In the genomic region with DNA sequence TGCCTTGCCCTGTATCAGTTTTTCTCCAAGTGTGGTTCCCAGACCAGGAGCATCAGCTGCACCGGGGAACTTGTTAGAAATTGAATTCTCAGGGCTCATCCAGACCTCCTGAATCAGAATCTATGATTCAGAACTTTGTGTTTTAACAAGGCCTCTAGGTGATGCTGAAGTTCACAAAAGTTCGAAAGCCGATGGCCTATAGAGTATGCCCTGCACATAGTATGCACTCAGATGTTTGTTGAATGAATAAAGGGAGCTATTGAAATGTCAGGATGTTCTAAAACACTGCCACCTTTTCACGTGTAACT, we compare ENCODE assay signal across 8 cellular contexts. TPM values are rescaled to one million over a fixed set of nuclear protein-coding genes. Genes with fewer than 3 reads are reported as not detected.
DNase-seq lines count a peak whose midpoint lies in the region; ATAC-seq and TF ChIP-seq lines count a peak whose summit lies in the region.

No MANE protein-coding gene starts in this region.

- peaks cover 2% of the 10 kb centered on the region for H3K4me1 Mint-ChIP-seq in T-helper 1 cell treated with Interleukin-12 subunit alpha and Interleukin-12 subunit beta and Interleukin-4 antibody, amounts not matched to agents 30 μg/mL and 1 μg/mL, for 36 hours (ENCODE audit: low read depth)
- peaks cover 6% of the 10 kb centered on the region for H3K4me1 Mint-ChIP-seq in activated naive CD8-positive, alpha-beta T cell (ENCODE audit: low read depth)

- H4K20me1 ChIP-seq in hepatocyte (ENCODE audit: insufficient read depth, poor library complexity, severe bottlenecking) (no peaks in the 10 kb centered on the region), smooth muscle cell (ENCODE audit: low read depth) (peaks cover 4% of the 10 kb centered on the region)

- H3K79me2 ChIP-seq in hepatocyte = peaks cover 31% of the 10 kb centered on the region
- peaks cover 29% of the 10 kb centered on the region for H3K79me2 ChIP-seq in smooth muscle cell (ENCODE audit: low read depth)

- H3K36me3 Mint-ChIP-seq in T-helper 1 cell treated with Interleukin-12 subunit alpha and Interleukin-12 subunit beta and Interleukin-4 antibody, amounts not matched to agents 30 μg/mL and 1 μg/mL, for 36 hours (ENCODE audit: low read depth) = no peaks in the 10 kb centered on the region
- H3K36me3 Mint-ChIP-seq in activated naive CD8-positive, alpha-beta T cell = no peaks in the 10 kb centered on the region

- no peak overlapping the region for H3K27ac Mint-ChIP-seq in T-helper 1 cell treated with Interleukin-12 subunit alpha and Interleukin-12 subunit beta and Interleukin-4 antibody, amounts not matched to agents 30 μg/mL and 1 μg/mL, for 36 hours
- H3K27ac Mint-ChIP-seq in activated naive CD8-positive, alpha-beta T cell = no peak overlapping the region

- 55% methylated on average over 4 of the region's 4 CpGs for WGBS in hepatocyte (ENCODE audit: low lambda C conversion rate, missing lambda C conversion rate)
- WGBS in smooth muscle cell (ENCODE audit: low lambda C conversion rate) = 56% methylated on average over 4 of the region's 4 CpGs

- H3K27me3 ChIP-seq in hepatocyte = no peaks in the 10 kb centered on the region
- H3K27me3 ChIP-seq in smooth muscle cell (ENCODE audit: low read depth) = no peaks in the 10 kb centered on the region

- H3K4me1 ChIP-seq in hepatocyte (ENCODE audit: insufficient read depth) (peaks cover 15% of the 10 kb centered on the region), smooth muscle cell (ENCODE audit: low read depth) (peaks cover 9% of the 10 kb centered on the region)

- peak overlapping the region; percentile 93 for H3K9ac ChIP-seq in smooth muscle cell (ENCODE audit: low read depth)

- no peaks in the 10 kb centered on the region for H3K9me3 ChIP-seq in hepatocyte (ENCODE audit: low read depth)
- H3K9me3 ChIP-seq in smooth muscle cell (replicated peaks; ENCODE audit: low read depth) = no peaks in the 10 kb centered on the region

- H3F3A ChIP-seq in smooth muscle cell (ENCODE audit: low read depth) = peaks cover 8% of the 10 kb centered on the region

- H3K27me3 Mint-ChIP-seq in T-helper 1 cell treated with Interleukin-12 subunit alpha and Interleukin-12 subunit beta and Interleukin-4 antibody, amounts not matched to agents 30 μg/mL and 1 μg/mL, for 36 hours (ENCODE audit: low read depth) = peaks cover 56% of the 10 kb centered on the region
- peaks cover 29% of the 10 kb centered on the region for H3K27me3 Mint-ChIP-seq in activated naive CD8-positive, alpha-beta T cell

- no peak for TF ChIP-seq CTCF in hepatocyte (IDR thresholded peaks at IDR 0.05; ENCODE audit: poor library complexity)
- TF ChIP-seq CTCF in smooth muscle cell (IDR thresholded peaks at IDR 0.05; ENCODE audit: borderline replicate concordance, insufficient read depth, poor library complexity, severe bottlenecking) = no peak

- H2AFZ ChIP-seq in hepatocyte (peak overlapping the region; percentile 91), smooth muscle cell (ENCODE audit: low read depth) (peak overlapping the region; percentile 87)

- H3K27ac ChIP-seq in hepatocyte = peak overlapping the region; percentile 97
- peak overlapping the region; percentile 92 for H3K27ac ChIP-seq in smooth muscle cell (ENCODE audit: low read depth)

- DNase-seq in T-helper 1 cell (no peak), hepatocyte (ENCODE audit: low spot score) (no peak), smooth muscle cell (lab: John Stamatoyannopoulos, UW; ENCODE audit: unreplicated experiment) (no peak), D341Med (ENCODE audit: low spot score) (no peak)

- H3K4me2 ChIP-seq in hepatocyte = peak overlapping the region; percentile 93
- peak overlapping the region; percentile 90 for H3K4me2 ChIP-seq in smooth muscle cell

- H3K9me3 Mint-ChIP-seq in T-helper 1 cell treated with Interleukin-12 subunit alpha and Interleukin-12 subunit beta and Interleukin-4 antibody, amounts not matched to agents 30 μg/mL and 1 μg/mL, for 36 hours = no peaks in the 10 kb centered on the region
- H3K9me3 Mint-ChIP-seq in activated naive CD8-positive, alpha-beta T cell (ENCODE audit: low read depth) = no peaks in the 10 kb centered on the region

- H3K36me3 ChIP-seq in hepatocyte (replicated peaks; ENCODE audit: insufficient read depth, low read depth) (no peaks in the 10 kb centered on the region), smooth muscle cell (ENCODE audit: low read depth) (peaks cover 8% of the 10 kb centered on the region)

- H3K4me3 ChIP-seq in hepatocyte (peak overlapping the region; percentile 81), smooth muscle cell (peak overlapping the region; percentile 89)

- peak overlapping the region; percentile 68 for H3K4me3 Mint-ChIP-seq in T-helper 1 cell treated with Interleukin-12 subunit alpha and Interleukin-12 subunit beta and Interleukin-4 antibody, amounts not matched to agents 30 μg/mL and 1 μg/mL, for 36 hours
- H3K4me3 Mint-ChIP-seq in activated naive CD8-positive, alpha-beta T cell = peak overlapping the region; percentile 89

- no peak for ATAC-seq in HG02610 (IDR thresholded peaks at IDR 0.05; ENCODE audit: unreplicated experiment)
- ATAC-seq in GM18858 (IDR thresholded peaks at IDR 0.05; ENCODE audit: unreplicated experiment) = no peak

- no peaks in the 10 kb centered on the region for H3K9me2 ChIP-seq in hepatocyte (replicated peaks; ENCODE audit: insufficient read depth)

RNA-seq across cellular contexts. Expression of a gene that starts 0.7 kb away (rescaled TPM):
- 31.9 and 45.9 TPM in 2 replicates for total RNA-seq in hepatocyte
- polyA plus RNA-seq in hepatocyte = 50.0 and 55.9 TPM in 2 replicates
- total RNA-seq in smooth muscle cell = 31.3 and 55.1 TPM in 2 replicates
- polyA plus RNA-seq in smooth muscle cell = 69.5 and 76.0 TPM in 2 replicates

RNA-seq across cellular contexts. Expression of a gene that starts 37.6 kb away (rescaled TPM):
- total RNA-seq in hepatocyte = 3.0 TPM in 2 replicates
- 2.1 and 3.8 TPM in 2 replicates for polyA plus RNA-seq in hepatocyte
- total RNA-seq in smooth muscle cell = 2.0 and 4.0 TPM in 2 replicates
- polyA plus RNA-seq in smooth muscle cell = 0.31 and 2.1 TPM in 2 replicates

RNA-seq across cellular contexts. Expression of a gene that starts 38.0 kb away (rescaled TPM):
- total RNA-seq in hepatocyte (7.8 and 11.6 TPM in 2 replicates), smooth muscle cell (5.2 and 8.3 TPM in 2 replicates)
- polyA plus RNA-seq in hepatocyte (1.4 and 1.9 TPM in 2 replicates), smooth muscle cell (3.1 and 5.0 TPM in 2 replicates)
